Comparison of ENCODE assay signal across 14 cellular contexts in the genomic region with DNA sequence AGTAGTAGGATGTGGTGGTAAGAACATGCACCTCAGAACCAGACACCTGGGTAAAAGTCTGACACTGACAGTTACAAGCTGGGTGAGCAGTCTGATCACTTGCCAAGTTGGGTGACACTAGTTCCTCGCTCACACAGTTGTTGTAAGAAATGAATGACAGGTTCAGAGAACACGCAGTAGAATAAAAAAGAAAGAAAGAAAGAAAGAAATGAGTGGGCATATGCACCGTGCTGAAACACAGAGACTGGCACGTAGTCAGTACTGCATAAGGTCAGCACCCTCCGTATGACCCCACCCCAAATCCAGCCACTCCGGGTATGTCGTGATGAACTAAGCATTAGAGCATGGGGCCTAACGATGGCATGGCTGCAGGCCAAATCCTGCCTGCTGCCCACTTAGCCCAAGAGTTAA.
DNase-seq lines count a peak whose midpoint lies in the region; ATAC-seq and TF ChIP-seq lines count a peak whose summit lies in the region.
"Had no signal": no experiment of that assay in that cellular context is flagged by ENCODE, and none has a peak within 500 bp of the region (broad histone marks: within the 10 kb centered on the region; RNA-seq: fewer than 3 reads in every experiment).

No MANE protein-coding gene starts in this region.

- no peak for TF ChIP-seq POLR2A in tibial nerve (IDR thresholded peaks at IDR 0.05)

- H3K27ac ChIP-seq in tibial nerve, result peak overlapping the region in 3 of 4 donors; percentile 65 to 91 (median 90)
- H3K27ac ChIP-seq: thoracic aorta had no signal

- no peaks in the 10 kb centered on the region for H3K27me3 Mint-ChIP-seq in activated CD4-positive, alpha-beta memory T cell treated with anti-CD3 and anti-CD28 coated beads for 36 hours
- peaks cover 2% of the 10 kb centered on the region for H3K27me3 Mint-ChIP-seq in glutamatergic neuron (ENCODE audit: unreplicated experiment)

- peaks cover 0 to 54% (median 18%) of the 10 kb centered on the region in 4 donors for H3K4me1 ChIP-seq in tibial nerve

- H3K9me3 Mint-ChIP-seq in activated CD4-positive, alpha-beta memory T cell treated with anti-CD3 and anti-CD28 coated beads for 36 hours, result no peaks in the 10 kb centered on the region
- H3K9me3 Mint-ChIP-seq in glutamatergic neuron (ENCODE audit: unreplicated experiment), result peaks cover 4% of the 10 kb centered on the region
- H3K9me3 Mint-ChIP-seq: CD14-positive monocyte had no signal

- peaks cover 0 to 7% (median 0%) of the 10 kb centered on the region in 4 donors for H3K9me3 ChIP-seq in tibial nerve
- H3K9me3 ChIP-seq: body of pancreas, sigmoid colon, thoracic aorta had no signal

- H3K4me3 ChIP-seq in tibial nerve, result no peak overlapping the region
- H3K4me3 ChIP-seq: body of pancreas, sigmoid colon, thoracic aorta had no signal

- POLR2A ChIA-PET in activated CD4-positive, alpha-beta memory T cell treated with anti-CD3 and anti-CD28 coated beads for 36 hours (lab: Charles Lee), result no interaction called here

- intact Hi-C loops in activated CD4-positive, alpha-beta memory T cell treated with anti-CD3 and anti-CD28 coated beads for 36 hours (cut with micrococcal nuclease), result loop anchor here (1.0 to 2.0 kb wide), 4 partner anchors 42 to 158 kb away; a partner anchor contains a TSS

- TF ChIP-seq EP300 in tibial nerve (IDR thresholded peaks at IDR 0.05), result no peak

- H3K4me1 Mint-ChIP-seq in activated CD4-positive, alpha-beta memory T cell treated with anti-CD3 and anti-CD28 coated beads for 36 hours (ENCODE audit: low read depth), result peaks cover 28% of the 10 kb centered on the region
- peaks cover 29% of the 10 kb centered on the region for H3K4me1 Mint-ChIP-seq in glutamatergic neuron (ENCODE audit: low read depth, unreplicated experiment)

- no peak overlapping the region for H3K4me3 Mint-ChIP-seq in activated CD4-positive, alpha-beta memory T cell treated with anti-CD3 and anti-CD28 coated beads for 36 hours
- no peak overlapping the region for H3K4me3 Mint-ChIP-seq in glutamatergic neuron (ENCODE audit: unreplicated experiment)
- H3K4me3 Mint-ChIP-seq: CD14-positive monocyte had no signal

- no peaks in the 10 kb centered on the region for H3K27me3 ChIP-seq in tibial nerve
- H3K27me3 ChIP-seq: body of pancreas, sigmoid colon had no signal

- H3K36me3 Mint-ChIP-seq in activated CD4-positive, alpha-beta memory T cell treated with anti-CD3 and anti-CD28 coated beads for 36 hours, result no peaks in the 10 kb centered on the region
- no peaks in the 10 kb centered on the region for H3K36me3 Mint-ChIP-seq in glutamatergic neuron (ENCODE audit: unreplicated experiment)
- H3K36me3 Mint-ChIP-seq: CD14-positive monocyte had no signal

- H3K27ac Mint-ChIP-seq in activated CD4-positive, alpha-beta memory T cell treated with anti-CD3 and anti-CD28 coated beads for 36 hours, result peak overlapping the region; percentile 80
- peak overlapping the region; percentile 49 for H3K27ac Mint-ChIP-seq in glutamatergic neuron (ENCODE audit: unreplicated experiment)

- ATAC-seq in HG03469 (IDR thresholded peaks at IDR 0.05; ENCODE audit: unreplicated experiment) (no peak), HG03135 (IDR thresholded peaks at IDR 0.05; ENCODE audit: unreplicated experiment) (no peak), GM21717 (IDR thresholded peaks at IDR 0.05; ENCODE audit: unreplicated experiment) (no peak)

- DNase-seq in stimulated activated CD4-positive, alpha-beta T cell treated with anti-CD3 and anti-CD28 coated beads, Interleukin-1b, Interleukin-23, amount 100 ng/mL, for 48 hours, result peak; percentile 39
- DNase-seq in stimulated activated CD4-positive, alpha-beta T cell treated with anti-CD3 and anti-CD28 coated beads, Interleukin-4, amount 100 ng/mL, for 1 hour, result no peak
- peak; percentile 56 for DNase-seq in activated CD4-positive, alpha-beta memory T cell treated with anti-CD3 and anti-CD28 coated beads for 36 hours
- DNase-seq in glutamatergic neuron, result no peak
- no peak for DNase-seq in tibial nerve (ENCODE audit: low spot score in 2 of 2)
- DNase-seq: activated CD8-positive, alpha-beta memory T cell treated with anti-CD3 and anti-CD28 coated beads, Interleukin-2, amount 50 U/mL, for 4 hours; NCI-H1436 treated with DMSO at 0.1 percent for 48 hours had no signal

- H3K36me3 ChIP-seq in tibial nerve, result no peaks in the 10 kb centered on the region
- H3K36me3 ChIP-seq: sigmoid colon, thoracic aorta had no signal

- no peak for TF ChIP-seq CTCF in glutamatergic neuron (IDR thresholded peaks at IDR 0.05; ENCODE audit: partially characterized antibody, unreplicated experiment)
- no peak for TF ChIP-seq CTCF in tibial nerve (IDR thresholded peaks at IDR 0.05)

- CTCF ChIA-PET in activated CD4-positive, alpha-beta memory T cell treated with anti-CD3 and anti-CD28 coated beads for 36 hours (lab: Charles Lee), result interaction anchor here (1.9 kb wide), 1 partner anchor 158 kb away, joined by 10 read pairs; no protein-coding TSS in a partner anchor

- 51 to 55% methylated on average over 8 of the region's 8 CpGs for WGBS in tibial nerve, 2 donors

Comparison
In these comparisons a context has a peak if more than half of its experiments do, and no peak if none do; other contexts are left out.
1. DNase-seq: peak in stimulated activated CD4-positive, alpha-beta T cell treated with anti-CD3 and anti-CD28 coated beads, Interleukin-1b, Interleukin-23, amount 100 ng/mL, for 48 hours (single experiment) and activated CD4-positive, alpha-beta memory T cell treated with anti-CD3 and anti-CD28 coated beads for 36 hours (single experiment); none in stimulated activated CD4-positive, alpha-beta T cell treated with anti-CD3 and anti-CD28 coated beads, Interleukin-4, amount 100 ng/mL, for 1 hour (single experiment), glutamatergic neuron (single experiment) and tibial nerve (0 of 2).